Comparison of ENCODE assay signal across 7 cellular contexts in the genomic region with DNA sequence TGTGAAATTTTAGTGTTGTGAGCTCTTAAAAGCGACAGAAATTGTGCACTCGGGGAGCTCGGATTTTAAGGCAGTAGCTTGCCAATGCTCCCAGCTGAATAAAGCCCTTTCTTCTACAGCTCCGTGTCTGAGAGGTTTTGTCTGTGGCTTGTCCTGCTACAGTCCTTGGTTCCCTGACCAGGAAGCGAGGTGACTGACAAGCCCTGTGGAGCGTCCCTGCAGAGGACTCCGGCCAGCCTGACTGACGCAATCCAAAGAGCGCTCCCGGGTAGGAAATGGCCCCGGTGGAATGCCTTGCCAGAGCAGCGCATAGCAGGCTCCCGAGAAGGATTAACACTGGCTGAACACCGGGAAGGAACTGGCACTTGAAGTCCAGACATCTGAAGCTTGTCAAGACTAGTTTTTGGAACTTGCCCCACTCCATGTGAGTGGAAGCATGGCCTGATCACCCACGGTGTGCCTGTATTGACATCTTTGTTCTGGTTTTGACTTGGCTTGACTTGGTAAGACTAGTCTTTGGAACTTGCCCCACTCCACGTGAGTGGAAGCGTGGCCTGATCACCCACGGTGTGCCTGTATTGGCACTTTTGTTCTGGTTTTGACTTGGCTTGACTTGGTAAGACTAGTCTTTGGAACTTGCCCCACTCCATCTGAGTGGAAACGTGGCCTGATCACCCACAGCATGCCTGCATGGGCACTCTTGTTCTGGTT. TPM values are rescaled to one million over a fixed set of nuclear protein-coding genes. Genes with fewer than 3 reads are reported as not detected.
DNase-seq lines count a peak whose midpoint lies in the region; ATAC-seq and TF ChIP-seq lines count a peak whose summit lies in the region.
"Not testable (repeated sequence)": the region's sequence is repeated elsewhere in the genome, so short reads cannot be mapped to it uniquely, and the experiment has no call there.

No MANE protein-coding gene starts in this region.

- not testable (repeated sequence) for H3K9me3 Mint-ChIP-seq in activated T-cell treated with anti-CD3 and anti-CD28 coated beads, Interleukin-2, amount 50 U/mL, for 72 hours

- H3K4me1 ChIP-seq in OCI-LY1 (ENCODE audit: insufficient read depth, low read length, severe bottlenecking) (peaks cover 34% of the 10 kb centered on the region), mucosa of rectum (ENCODE audit: control insufficient read depth in 2 of 2, insufficient read depth in 2 of 2, low read length in 2 of 2) (peaks cover 21% of the 10 kb centered on the region in 2 donors), gastrocnemius medialis (peaks cover 40 to 46% of the 10 kb centered on the region in 2 donors)

- H3K4me3 ChIP-seq in GM12864 (ENCODE audit: low read depth, low read length) (peak overlapping the region; percentile 54), OCI-LY1 (ENCODE audit: low read depth, low read length, poor library complexity, severe bottlenecking) (peak overlapping the region; percentile 91), coronary artery (peak overlapping the region; percentile 54), mucosa of rectum (ENCODE audit: low read length in 2 of 2) (peak overlapping the region in 1 of 2 donors; percentile 13), gastrocnemius medialis (peak overlapping the region; percentile 26 to 75 (median 66))

- not testable (repeated sequence) for H3F3A ChIP-seq in OCI-LY1 (ENCODE audit: insufficient read depth, low read length)

- H3K27me3 ChIP-seq in OCI-LY1 (ENCODE audit: insufficient read depth, low read length); mucosa of rectum (ENCODE audit: control insufficient read depth in 2 of 2, insufficient read depth in 2 of 2, low read length in 2 of 2); gastrocnemius medialis: not testable (repeated sequence)

- TF ChIP-seq CTCF in GM12864 (IDR thresholded peaks at IDR 0.05; ENCODE audit: low read depth, low read length, missing control alignments); OCI-LY1 (IDR thresholded peaks at IDR 0.05; ENCODE audit: low read length); coronary artery (IDR thresholded peaks at IDR 0.05); gastrocnemius medialis (IDR thresholded peaks at IDR 0.05 in 4 of 5, conservative IDR thresholded peaks at IDR 0.05 in 1 of 5): not testable (repeated sequence)

- H3K36me3 Mint-ChIP-seq in activated T-cell treated with anti-CD3 and anti-CD28 coated beads, Interleukin-2, amount 50 U/mL, for 72 hours (ENCODE audit: insufficient read depth in 2 of 2): peaks cover 3 to 13% of the 10 kb centered on the region in 2 donors

- H3K9me2 ChIP-seq in OCI-LY1 (ENCODE audit: low read depth, low read length): not testable (repeated sequence)

- not testable (repeated sequence) for H3K79me2 ChIP-seq in OCI-LY1 (ENCODE audit: insufficient read depth, low read length)

- not testable (repeated sequence) for ATAC-seq in activated T-cell treated with anti-CD3 and anti-CD28 coated beads, Interleukin-2, amount 50 U/mL, for 72 hours (replicated peaks in 1 of 2)
- ATAC-seq in left cardiac atrium (peak; percentile 21 to 53), gastrocnemius medialis (peak; percentile 26 to 54)

- peak overlapping the region; percentile 92 for H3K27ac ChIP-seq in OCI-LY1 (ENCODE audit: low read depth, low read length, poor library complexity, severe bottlenecking)
- H3K27ac ChIP-seq in coronary artery: peak overlapping the region; percentile 85 to 95
- peak overlapping the region; percentile 54 to 96 for H3K27ac ChIP-seq in mucosa of rectum (ENCODE audit: low read depth in 2 of 2, low read length in 2 of 2)
- H3K27ac ChIP-seq in gastrocnemius medialis: peak overlapping the region; percentile 93 to 97 (median 96)

- H3K9me3 ChIP-seq in OCI-LY1 (ENCODE audit: low read length); mucosa of rectum (ENCODE audit: control insufficient read depth in 2 of 2, low read length in 2 of 2); gastrocnemius medialis: not testable (repeated sequence)

- peak overlapping the region; percentile 28; the same call in 1 of the 2 replicates for H3K9ac ChIP-seq in OCI-LY1 (ENCODE audit: low read length)
- H3K9ac ChIP-seq in mucosa of rectum (ENCODE audit: low read depth in 1 of 2, low read length in 2 of 2): not testable (repeated sequence)

- intact Hi-C loops in left cardiac atrium (cut with DNase I): loop anchor here in 1 of 2 donors (2.0 to 10.0 kb wide), 2 partner anchors 185 to 497 kb away; a partner anchor contains a TSS
- intact Hi-C loops in gastrocnemius medialis (cut with DNase I; ENCODE audit: low total_unique reads): loop anchor here (2.0 to 5.0 kb wide), 2 partner anchors 39 to 479 kb away; a partner anchor contains a TSS

- peaks cover 22% of the 10 kb centered on the region for H3K36me3 ChIP-seq in OCI-LY1 (ENCODE audit: insufficient read depth, low read length)
- peaks cover 17 to 20% of the 10 kb centered on the region in 2 donors for H3K36me3 ChIP-seq in mucosa of rectum (ENCODE audit: control insufficient read depth in 2 of 2, insufficient read depth in 2 of 2, low read length in 2 of 2)
- H3K36me3 ChIP-seq in gastrocnemius medialis: peaks cover 0 to 20% of the 10 kb centered on the region in 2 donors

- H3K4me2 ChIP-seq in OCI-LY1 (ENCODE audit: low read length): peak overlapping the region; percentile 91

- peak overlapping the region; percentile 52 for H3K27ac Mint-ChIP-seq in activated T-cell treated with anti-CD3 and anti-CD28 coated beads, Interleukin-2, amount 50 U/mL, for 72 hours

- DNase-seq in GM12864 (ENCODE audit: low read depth): not testable (repeated sequence)
- peak in 1 of 2 donors; percentile 37 for DNase-seq in activated T-cell treated with anti-CD3 and anti-CD28 coated beads, Interleukin-2, amount 50 U/mL, for 72 hours
- DNase-seq in coronary artery (ENCODE audit: low spot score): peak; percentile 85
- peak; percentile 82 for DNase-seq in left cardiac atrium
- peak; percentile 82 to 94 for DNase-seq in gastrocnemius medialis

- not testable (repeated sequence) for H4K20me1 ChIP-seq in OCI-LY1 (ENCODE audit: insufficient read depth, low read length)

- in situ Hi-C loops in gastrocnemius medialis (cut with MboI; ENCODE audit: low sequenced_read_pairs in 4 of 4): not testable (repeated sequence)

- peak; percentile 44 to 51 for TF ChIP-seq POLR2A in gastrocnemius medialis (IDR thresholded peaks at IDR 0.05)

- peak overlapping the region; percentile 39; the same call in 1 of the 2 replicates for H2AFZ ChIP-seq in OCI-LY1 (ENCODE audit: low read length)

- peaks cover 45% of the 10 kb centered on the region for H3K4me1 Mint-ChIP-seq in activated T-cell treated with anti-CD3 and anti-CD28 coated beads, Interleukin-2, amount 50 U/mL, for 72 hours (ENCODE audit: low read depth)

- peak overlapping the region; percentile 64 to 93 for H3K4me3 Mint-ChIP-seq in activated T-cell treated with anti-CD3 and anti-CD28 coated beads, Interleukin-2, amount 50 U/mL, for 72 hours

- not testable (repeated sequence) for H3K27me3 Mint-ChIP-seq in activated T-cell treated with anti-CD3 and anti-CD28 coated beads, Interleukin-2, amount 50 U/mL, for 72 hours (ENCODE audit: low read depth)

RNA-seq across cellular contexts. Expression of a gene that starts 1.2 kb away (rescaled TPM):
- 10 to 100 TPM; 33.4 to 44.5 TPM for total RNA-seq in activated T-cell treated with anti-CD3 and anti-CD28 coated beads, Interleukin-2, amount 50 U/mL, for 72 hours
- total RNA-seq in left cardiac atrium (10 to 100 TPM; 25.9 to 28.8 TPM), gastrocnemius medialis (10 to 100 TPM; 11.8 to 51.5 (median 20.4) TPM)

RNA-seq across cellular contexts. Expression of a gene that starts 23.9 kb away (rescaled TPM):
- 10 to 100 TPM; 26.4 to 37.0 TPM for total RNA-seq in activated T-cell treated with anti-CD3 and anti-CD28 coated beads, Interleukin-2, amount 50 U/mL, for 72 hours
- 10 to 100 TPM in 1 of 2 donors, 1 to 10 TPM in 1; 10.0 to 12.0 TPM for total RNA-seq in left cardiac atrium
- total RNA-seq in gastrocnemius medialis: 100 to 1,000 TPM; 116 to 179 (median 145) TPM

RNA-seq across cellular contexts. Expression of a gene that starts 39.6 kb away (rescaled TPM):
- total RNA-seq in activated T-cell treated with anti-CD3 and anti-CD28 coated beads, Interleukin-2, amount 50 U/mL, for 72 hours: 10 to 100 TPM; 21.5 to 27.1 TPM
- total RNA-seq in left cardiac atrium (1 to 10 TPM; 8.2 to 8.7 TPM), gastrocnemius medialis (1 to 10 TPM; 3.6 to 8.0 (median 6.4) TPM)
